ENCODE assay signal across 14 cellular contexts in genomic region chr21:29033871-29034270, GRCh38.
"Had no signal": no experiment of that assay in that cellular context is flagged by ENCODE, and none has a peak within 500 bp of the region (broad histone marks: within the 10 kb centered on the region; RNA-seq: fewer than 3 reads in every experiment).

No MANE protein-coding gene starts in this region.

- ATAC-seq: lower lobe of right lung; natural killer cell treated with Interleukin-12 subunit alpha and Interleukin-12 subunit beta and Interleukin-15 and Interleukin-18, amount 100 ng/mL, for 72 hours had no signal

- H3K27me3 ChIP-seq: brain microvascular endothelial cell had no signal

- H3K4me3 Mint-ChIP-seq: activated T-helper 1 cell treated with anti-CD3 and anti-CD28 coated beads, Interleukin-12 subunit alpha, Interleukin-12 subunit beta, Interleukin-2, Interleukin-4 antibody, amounts not matched to agents 30 ng/mL and 10 ng/mL and 1 ng/mL, durations not matched to agents 14 hours and 24 hours and 36 hours; endodermal cell; natural killer cell treated with Interleukin-12 subunit alpha and Interleukin-12 subunit beta and Interleukin-15 and Interleukin-18, amount 100 ng/mL, for 72 hours; T-helper 1 cell treated with Interleukin-12 subunit alpha and Interleukin-12 subunit beta and Interleukin-4 antibody, amounts not matched to agents 30 μg/mL and 1 μg/mL, for 36 hours had no signal

- H3K27me3 Mint-ChIP-seq: natural killer cell treated with Interleukin-12 subunit alpha and Interleukin-12 subunit beta and Interleukin-15 and Interleukin-18, amount 100 ng/mL, for 72 hours had no signal

- H3K4me3 ChIP-seq: lower lobe of right lung had no signal

- H3K27ac ChIP-seq: brain microvascular endothelial cell, lower lobe of right lung had no signal

- H3K9me3 Mint-ChIP-seq: activated T-helper 1 cell treated with anti-CD3 and anti-CD28 coated beads, Interleukin-12 subunit alpha, Interleukin-12 subunit beta, Interleukin-2, Interleukin-4 antibody, amounts not matched to agents 30 ng/mL and 10 ng/mL and 1 ng/mL, durations not matched to agents 14 hours and 24 hours and 36 hours; endodermal cell; natural killer cell treated with Interleukin-12 subunit alpha and Interleukin-12 subunit beta and Interleukin-15 and Interleukin-18, amount 100 ng/mL, for 72 hours; T-helper 1 cell treated with Interleukin-12 subunit alpha and Interleukin-12 subunit beta and Interleukin-4 antibody, amounts not matched to agents 30 μg/mL and 1 μg/mL, for 36 hours had no signal

- H3K9me3 ChIP-seq: lower lobe of right lung had no signal

- DNase-seq: activated CD4-positive, alpha-beta T cell treated with anti-CD3 and anti-CD28 coated beads, Interleukin-2, amount 50 U/mL, for 4 hours; activated CD4-positive, CD25-positive, alpha-beta regulatory T cell; activated naive CD4-positive, alpha-beta T cell treated with anti-CD3 and anti-CD28 coated beads, Interleukin-2, amount 50 U/mL, for 16 hours; brain microvascular endothelial cell; dermis blood vessel endothelial cell; endodermal cell; erythroblast; lower lobe of right lung; SHP77; stimulated activated CD4-positive, alpha-beta T cell treated with anti-CD3 and anti-CD28 coated beads, Interleukin-15, amount 100 ng/mL, for 24 hours; stimulated activated CD4-positive, alpha-beta T cell treated with anti-CD3 and anti-CD28 coated beads, Interleukin-4, amount 100 ng/mL, for 24 hours had no signal

- H3K4me1 Mint-ChIP-seq: endodermal cell had no signal

- H3K4me1 ChIP-seq: lower lobe of right lung had no signal

- H3K27ac Mint-ChIP-seq: activated T-helper 1 cell treated with anti-CD3 and anti-CD28 coated beads, Interleukin-12 subunit alpha, Interleukin-12 subunit beta, Interleukin-2, Interleukin-4 antibody, amounts not matched to agents 30 ng/mL and 10 ng/mL and 1 ng/mL, durations not matched to agents 14 hours and 24 hours and 36 hours; endodermal cell; natural killer cell treated with Interleukin-12 subunit alpha and Interleukin-12 subunit beta and Interleukin-15 and Interleukin-18, amount 100 ng/mL, for 72 hours; T-helper 1 cell treated with Interleukin-12 subunit alpha and Interleukin-12 subunit beta and Interleukin-4 antibody, amounts not matched to agents 30 μg/mL and 1 μg/mL, for 36 hours had no signal
